Comparison of ENCODE assay signal across 15 cellular contexts in the genomic region with DNA sequence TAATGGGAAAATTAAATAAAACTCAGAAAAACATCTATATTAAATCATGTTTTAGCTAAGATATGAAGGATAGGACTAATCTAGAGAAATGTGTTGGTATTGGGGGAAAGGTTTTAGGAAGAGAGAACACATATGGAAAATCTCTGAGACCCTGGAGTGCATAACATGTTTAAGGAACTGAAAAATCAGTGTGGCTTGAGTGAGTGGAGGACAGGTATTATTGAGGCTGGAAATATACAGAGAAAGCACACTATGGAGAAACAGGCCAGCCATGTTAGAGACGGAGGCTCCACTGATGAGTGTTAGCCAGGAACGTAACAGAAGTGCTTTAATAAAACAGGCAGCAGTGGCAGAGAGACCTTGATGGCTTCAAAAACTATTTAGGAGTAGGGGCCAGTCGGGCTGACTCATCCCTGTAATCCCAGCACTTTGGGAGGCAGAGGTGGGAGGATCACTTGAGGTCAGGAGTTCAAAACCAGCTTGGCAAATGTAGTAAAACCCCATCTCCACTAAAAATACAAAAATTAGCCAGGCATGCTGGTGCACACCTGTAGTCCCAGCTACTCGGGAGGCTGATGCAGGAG.
"Had no signal": no experiment of that assay in that cellular context is flagged by ENCODE, and none has a peak within 500 bp of the region (broad histone marks: within the 10 kb centered on the region; RNA-seq: fewer than 3 reads in every experiment).

No MANE protein-coding gene starts in this region.

- H3K9me3 Mint-ChIP-seq: activated CD8-positive, alpha-beta T cell treated with anti-CD3 and anti-CD28 coated beads for 36 hours; activated T-helper 1 cell treated with anti-CD3 and anti-CD28 coated beads, Interleukin-12 subunit alpha, Interleukin-12 subunit beta, Interleukin-2, Interleukin-4 antibody, amounts not matched to agents 30 ng/mL and 10 ng/mL and 1 ng/mL, durations not matched to agents 14 hours and 24 hours and 36 hours; nephron had no signal

- DNase-seq: activated CD4-positive, alpha-beta T cell treated with anti-CD3 and anti-CD28 coated beads for 4 hours; activated CD8-positive, alpha-beta memory T cell treated with anti-CD3 and anti-CD28 coated beads, Interleukin-2, amount 50 U/mL, for 48 hours; activated CD8-positive, alpha-beta T cell treated with anti-CD3 and anti-CD28 coated beads for 36 hours; activated naive CD4-positive, alpha-beta T cell; effector CD4-positive, alpha-beta T cell; heart left ventricle; left colon; mucosa of descending colon; stimulated activated CD4-positive, alpha-beta T cell treated with anti-CD3 and anti-CD28 coated beads, Interleukin-4, amount 100 ng/mL, for 1 hour; T-helper 9 cell; thyroid gland had no signal

- ATAC-seq: activated CD8-positive, alpha-beta T cell treated with anti-CD3 and anti-CD28 coated beads for 36 hours had no signal

- H3K9me3 ChIP-seq: heart left ventricle, mucosa of descending colon, thyroid gland had no signal

- H3K27me3 Mint-ChIP-seq: activated CD8-positive, alpha-beta T cell treated with anti-CD3 and anti-CD28 coated beads for 36 hours had no signal

- H3K4me1 ChIP-seq: thyroid gland had no signal

- H3K27me3 ChIP-seq: cardiac muscle cell, heart left ventricle, thyroid gland had no signal

- H3K27ac Mint-ChIP-seq: activated CD8-positive, alpha-beta T cell treated with anti-CD3 and anti-CD28 coated beads for 36 hours; activated T-helper 1 cell treated with anti-CD3 and anti-CD28 coated beads, Interleukin-12 subunit alpha, Interleukin-12 subunit beta, Interleukin-2, Interleukin-4 antibody, amounts not matched to agents 30 ng/mL and 10 ng/mL and 1 ng/mL, durations not matched to agents 14 hours and 24 hours and 36 hours had no signal

- H3K36me3 ChIP-seq: cardiac muscle cell, heart left ventricle, thyroid gland had no signal

- H3K4me3 Mint-ChIP-seq: activated CD8-positive, alpha-beta T cell treated with anti-CD3 and anti-CD28 coated beads for 36 hours; activated T-helper 1 cell treated with anti-CD3 and anti-CD28 coated beads, Interleukin-12 subunit alpha, Interleukin-12 subunit beta, Interleukin-2, Interleukin-4 antibody, amounts not matched to agents 30 ng/mL and 10 ng/mL and 1 ng/mL, durations not matched to agents 14 hours and 24 hours and 36 hours; nephron had no signal

- H3K4me3 ChIP-seq: cardiac muscle cell, coronary artery, heart left ventricle, mucosa of descending colon, thyroid gland had no signal

- H3K27ac ChIP-seq: cardiac muscle cell, thyroid gland had no signal
